ENCODE assay signal across 12 cellular contexts in genomic region chr10:115572740-115573455, GRCh38.
DNase-seq lines count a peak whose midpoint lies in the region; FAIRE-seq and TF ChIP-seq lines count a peak whose summit lies in the region.
"Had no signal": no experiment of that assay in that cellular context is flagged by ENCODE, and none has a peak within 500 bp of the region (broad histone marks: within the 10 kb centered on the region; RNA-seq: fewer than 3 reads in every experiment).

No MANE protein-coding gene starts in this region.

- H2AK5ac ChIP-seq in mesendoderm (ENCODE audit: low read length): no peak overlapping the region

- H3K9ac ChIP-seq in ES-I3 (ENCODE audit: low read depth, low read length) (peak overlapping the region; percentile 34; the same call in 1 of the 2 replicates), astrocyte (ENCODE audit: low read length) (no peak overlapping the region), mesendoderm (ENCODE audit: low read length) (no peak overlapping the region)

- intact Hi-C loops in transverse colon (cut with DNase I; ENCODE audit: low total_unique reads): no loop called here

- no peak overlapping the region for H2AFZ ChIP-seq in astrocyte (ENCODE audit: low read depth, low read length)

- no peaks in the 10 kb centered on the region for H3K9me3 Mint-ChIP-seq in astrocyte (ENCODE audit: unreplicated experiment)

- H3K4me3 ChIP-seq in HL-60 (replicated peaks; ENCODE audit: insufficient read depth, low read length) (no peak overlapping the region), astrocyte (ENCODE audit: insufficient read depth, low read depth, low read length) (no peak overlapping the region), mesendoderm (ENCODE audit: low read length) (no peak overlapping the region), transverse colon (no peak overlapping the region)
- H3K4me3 ChIP-seq: body of pancreas, SJSA1 had no signal

- no peak overlapping the region for H3K23ac ChIP-seq in mesendoderm (ENCODE audit: low read length)

- H3K4ac ChIP-seq in mesendoderm (ENCODE audit: low read depth, low read length): no peak overlapping the region

- no peak overlapping the region for H2BK120ac ChIP-seq in mesendoderm (ENCODE audit: low read depth, low read length)

- FAIRE-seq in astrocyte (lab: Jason Lieb, UNC): no peak

- H3K4me1 ChIP-seq in ES-I3 (ENCODE audit: insufficient read depth, low read length): no peaks in the 10 kb centered on the region
- H3K4me1 ChIP-seq in astrocyte (ENCODE audit: insufficient read depth, low read length): no peaks in the 10 kb centered on the region
- no peaks in the 10 kb centered on the region for H3K4me1 ChIP-seq in mesendoderm (ENCODE audit: control insufficient read depth, low read depth, low read length)
- no peaks in the 10 kb centered on the region for H3K4me1 ChIP-seq in transverse colon
- H3K4me1 ChIP-seq: body of pancreas, SJSA1 had no signal

- no peak for TF ChIP-seq EP300 in transverse colon (IDR thresholded peaks at IDR 0.05; ENCODE audit: low read depth)

- no CpG with 5 or more reads among the region's 7 CpGs for WGBS in mesendoderm (ENCODE audit: extremely low coverage, insufficient coverage, low lambda C conversion rate)
- WGBS in transverse colon (ENCODE audit: low coverage in 1 of 2), 2 donors: 67 to 72% methylated on average over 1 to 7 of the region's 7 CpGs

- no peak overlapping the region for H2BK5ac ChIP-seq in mesendoderm (ENCODE audit: low read length)

- no peaks in the 10 kb centered on the region for H3K79me1 ChIP-seq in mesendoderm (ENCODE audit: low read length)

- H3K79me2 ChIP-seq in astrocyte (ENCODE audit: insufficient read depth, low read length) (no peaks in the 10 kb centered on the region), mesendoderm (ENCODE audit: control insufficient read depth, insufficient read depth, low read length) (no peaks in the 10 kb centered on the region)

- H3K9me3 ChIP-seq in ES-I3 (ENCODE audit: control insufficient read depth, insufficient read depth, low read length) (no peaks in the 10 kb centered on the region), astrocyte (ENCODE audit: insufficient read depth, low read depth, low read length) (no peaks in the 10 kb centered on the region), transverse colon (no peaks in the 10 kb centered on the region)
- H3K9me3 ChIP-seq: body of pancreas, SJSA1 had no signal

- H3K36me3 Mint-ChIP-seq in astrocyte (ENCODE audit: low read depth, unreplicated experiment): no peaks in the 10 kb centered on the region

- in situ Hi-C loops in transverse colon (cut with MboI; ENCODE audit: low pct_ligation_motif_present in 1 of 4, low pct_unique_long_range_greater_than_20kb in 1 of 4, low sequenced_read_pairs in 3 of 4): no loop called here

- no peak overlapping the region for H3K4me2 ChIP-seq in astrocyte (ENCODE audit: low read length)
- no peak overlapping the region for H3K4me2 ChIP-seq in mesendoderm (ENCODE audit: low read length)

- H4K5ac ChIP-seq in mesendoderm (ENCODE audit: low read length): no peak overlapping the region

- peak in 1 of 2 experiments; percentile 3 for DNase-seq in HL-60 (ENCODE audit: low read depth in 1 of 2, low spot score in 1 of 2)
- DNase-seq in astrocyte (ENCODE audit: low read depth): no peak
- DNase-seq in mesendoderm: peak; percentile 54
- DNase-seq in SKM-1 (lab: John Stamatoyannopoulos, UW; ENCODE audit: unreplicated experiment): no peak
- no peak for DNase-seq in transverse colon
- DNase-seq in C1 segment of cervical spinal cord (lab: John Stamatoyannopoulos, UW): no peak
- DNase-seq in inferior parietal cortex (ENCODE audit: extremely low spot score): no peak
- DNase-seq: NCI-H1694 treated with DMSO at 0.1 percent for 48 hours; stimulated activated naive CD8-positive, alpha-beta T cell treated with anti-CD3 and anti-CD28 coated beads, Interleukin-15, amount 100 ng/mL, for 72 hours had no signal

- H3K27me3 ChIP-seq in HL-60 (ENCODE audit: insufficient read depth, poor library complexity, severe bottlenecking) (no peaks in the 10 kb centered on the region), astrocyte (ENCODE audit: insufficient read depth, low read length) (no peaks in the 10 kb centered on the region), mesendoderm (ENCODE audit: insufficient read depth, low read length, poor library complexity) (no peaks in the 10 kb centered on the region), transverse colon (no peaks in the 10 kb centered on the region)
- H3K27me3 ChIP-seq: body of pancreas, SJSA1 had no signal

- peaks cover 3% of the 10 kb centered on the region for H3K27me3 Mint-ChIP-seq in astrocyte (ENCODE audit: low read depth, unreplicated experiment)
- H3K27me3 Mint-ChIP-seq: stimulated activated naive CD8-positive, alpha-beta T cell treated with anti-CD3 and anti-CD28 coated beads, Interleukin-15, amount 100 ng/mL, for 72 hours had no signal

- no peak for TF ChIP-seq POLR2A in transverse colon (IDR thresholded peaks at IDR 0.05)

- no peak overlapping the region for H3K27ac Mint-ChIP-seq in astrocyte (ENCODE audit: unreplicated experiment)
- H3K27ac Mint-ChIP-seq: stimulated activated naive CD8-positive, alpha-beta T cell treated with anti-CD3 and anti-CD28 coated beads, Interleukin-15, amount 100 ng/mL, for 72 hours had no signal

- H3K27ac ChIP-seq in HL-60 (replicated peaks) (no peak overlapping the region), astrocyte (ENCODE audit: low read depth, low read length) (no peak overlapping the region), mesendoderm (ENCODE audit: low read depth, low read length) (no peak overlapping the region), transverse colon (no peak overlapping the region)
- H3K27ac ChIP-seq: body of pancreas, SJSA1 had no signal

- no peak overlapping the region for H3K18ac ChIP-seq in mesendoderm (ENCODE audit: low read length)

- TF ChIP-seq CTCF in HL-60 (IDR thresholded peaks at IDR 0.05; ENCODE audit: insufficient read depth, low read length) (peak; percentile 47), astrocyte (IDR thresholded peaks at IDR 0.05; ENCODE audit: insufficient read depth, low read depth, low read length) (peak; percentile 11), transverse colon (IDR thresholded peaks at IDR 0.05) (no peak)

- no peak overlapping the region for H2BK15ac ChIP-seq in mesendoderm (replicated peaks; ENCODE audit: low read depth)

- no peaks in the 10 kb centered on the region for H3K4me1 Mint-ChIP-seq in astrocyte (ENCODE audit: low read depth, unreplicated experiment)
- H3K4me1 Mint-ChIP-seq: stimulated activated naive CD8-positive, alpha-beta T cell treated with anti-CD3 and anti-CD28 coated beads, Interleukin-15, amount 100 ng/mL, for 72 hours had no signal

- no peak overlapping the region for H4K8ac ChIP-seq in mesendoderm (ENCODE audit: low read depth, low read length)

- H3K4me3 Mint-ChIP-seq in astrocyte (ENCODE audit: unreplicated experiment): no peak overlapping the region
- H3K4me3 Mint-ChIP-seq: stimulated activated naive CD8-positive, alpha-beta T cell treated with anti-CD3 and anti-CD28 coated beads, Interleukin-15, amount 100 ng/mL, for 72 hours had no signal

- H4K20me1 ChIP-seq in astrocyte (ENCODE audit: insufficient read depth, low read length): no peaks in the 10 kb centered on the region

- H3K56ac ChIP-seq in mesendoderm (ENCODE audit: low read length): no peak overlapping the region

- H3K36me3 ChIP-seq in ES-I3 (ENCODE audit: insufficient read depth, low read length) (no peaks in the 10 kb centered on the region), astrocyte (ENCODE audit: insufficient read depth, low read length) (no peaks in the 10 kb centered on the region), mesendoderm (ENCODE audit: control insufficient read depth, insufficient read depth, low read length) (no peaks in the 10 kb centered on the region), transverse colon (no peaks in the 10 kb centered on the region)
- H3K36me3 ChIP-seq: SJSA1 had no signal

Comparison
In these comparisons a context has a peak if more than half of its experiments do, and no peak if none do; other contexts are left out.
1. CTCF ChIP-seq: peak in HL-60 (single experiment) and astrocyte (single experiment); none in transverse colon (0 of 5).